In the genomic region with DNA sequence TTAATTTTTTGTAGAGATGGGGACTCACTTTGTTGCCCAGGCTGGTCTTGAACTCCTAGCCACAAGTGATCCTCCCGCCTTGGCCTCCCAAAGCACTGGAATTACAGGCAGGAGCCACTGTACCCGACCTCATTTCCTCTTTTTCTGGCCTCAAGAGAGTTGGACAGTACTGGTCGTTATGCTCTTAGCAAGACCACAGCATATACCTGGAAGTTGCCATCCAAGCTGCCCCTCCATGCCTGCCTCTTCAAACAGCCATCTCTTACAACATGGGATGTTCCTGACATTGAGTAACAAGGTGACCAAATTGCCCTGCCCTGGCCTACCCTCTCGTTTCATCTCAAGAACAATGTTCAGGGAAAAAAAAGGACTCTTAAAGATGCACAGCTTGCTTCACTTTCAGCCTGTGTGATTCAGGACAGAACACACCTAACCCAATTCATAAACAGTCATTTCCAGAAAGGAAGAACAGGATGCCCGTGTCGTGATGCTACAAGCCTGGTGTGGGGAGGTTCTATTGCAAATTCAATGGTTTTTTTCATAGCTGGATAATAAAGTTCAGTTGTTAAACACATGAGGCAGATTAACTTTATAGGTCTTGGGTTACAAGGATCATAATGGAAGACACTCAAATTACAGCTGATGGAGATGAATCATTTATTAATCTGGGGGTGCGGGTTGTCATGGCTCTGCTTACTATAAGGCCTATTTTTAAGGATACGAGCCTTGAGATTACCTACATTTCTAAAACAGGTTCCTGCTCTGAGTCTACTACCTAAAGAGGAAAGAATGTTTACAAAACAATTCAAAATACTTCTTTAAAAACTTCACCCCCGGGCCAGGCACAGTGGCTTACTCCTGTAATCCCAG, we compare ENCODE assay signal across 15 cellular contexts. TPM values are rescaled to one million over a fixed set of nuclear protein-coding genes. Genes with fewer than 3 reads are reported as not detected.
DNase-seq lines count a peak whose midpoint lies in the region; ATAC-seq and TF ChIP-seq lines count a peak whose summit lies in the region.
"Had no signal": no experiment of that assay in that cellular context is flagged by ENCODE, and none has a peak within 500 bp of the region (broad histone marks: within the 10 kb centered on the region; RNA-seq: fewer than 3 reads in every experiment).

No MANE protein-coding gene starts in this region.

- H3K4me3 ChIP-seq in epithelial cell of esophagus (ENCODE audit: low read length) (no peak overlapping the region), endodermal cell (ENCODE audit: low read length) (no peak overlapping the region)
- H3K4me3 ChIP-seq: heart right ventricle had no signal

- no peak overlapping the region for H3K4me3 Mint-ChIP-seq in progenitor cell of endocrine pancreas (ENCODE audit: low read depth)
- H3K4me3 Mint-ChIP-seq in endodermal cell = no peak overlapping the region
- H3K4me3 Mint-ChIP-seq: CD4-positive, alpha-beta T cell had no signal

- 88 to 95% methylated on average over 6 to 9 of the region's 9 CpGs for WGBS in endodermal cell (ENCODE audit: insufficient coverage in 1 of 2, insufficient read length in 1 of 2), 2 experiments

- no peaks in the 10 kb centered on the region for H3K27me3 ChIP-seq in endodermal cell (ENCODE audit: control insufficient read depth, insufficient read depth, low read length, poor library complexity, severe bottlenecking)
- H3K27me3 ChIP-seq: heart right ventricle had no signal

- no peaks in the 10 kb centered on the region for H3K9me3 ChIP-seq in endodermal cell (ENCODE audit: control insufficient read depth, low read length)
- H3K9me3 ChIP-seq: heart right ventricle had no signal

- H3K9me3 Mint-ChIP-seq in progenitor cell of endocrine pancreas (ENCODE audit: low read depth) = no peaks in the 10 kb centered on the region
- H3K9me3 Mint-ChIP-seq in endodermal cell = no peaks in the 10 kb centered on the region
- H3K9me3 Mint-ChIP-seq: CD4-positive, alpha-beta T cell had no signal

- H3K27ac Mint-ChIP-seq in progenitor cell of endocrine pancreas (peak overlapping the region; percentile 7), endodermal cell (no peak overlapping the region)
- H3K27ac Mint-ChIP-seq: CD4-positive, alpha-beta T cell had no signal

- POLR2A ChIA-PET in RWPE1 (lab: Yijun Ruan, JAX; ENCODE audit: low non-redundant PET) = no interaction called here

- no peak overlapping the region for H3K9ac ChIP-seq in endodermal cell (ENCODE audit: extremely low read depth, low read length, poor library complexity, severe bottlenecking)

- H3K36me3 Mint-ChIP-seq in progenitor cell of endocrine pancreas (ENCODE audit: insufficient read depth) (no peaks in the 10 kb centered on the region), endodermal cell (ENCODE audit: low read depth) (peaks cover 7% of the 10 kb centered on the region)

- ATAC-seq in GM19328 (IDR thresholded peaks at IDR 0.05; ENCODE audit: unreplicated experiment) = no peak
- ATAC-seq: heart right ventricle had no signal

- H3K27ac ChIP-seq in RWPE1 = peak overlapping the region; percentile 54
- H3K27ac ChIP-seq in endodermal cell (ENCODE audit: low read depth, low read length) = no peak overlapping the region
- H3K27ac ChIP-seq: heart right ventricle, WERI-Rb-1 had no signal

- H3K36me3 ChIP-seq in endodermal cell (ENCODE audit: control insufficient read depth, insufficient read depth, low read length) = no peaks in the 10 kb centered on the region
- H3K36me3 ChIP-seq: WERI-Rb-1 had no signal

- H3K4me1 ChIP-seq in endodermal cell (ENCODE audit: control insufficient read depth, insufficient read depth, low read length) = no peaks in the 10 kb centered on the region

- TF ChIP-seq CTCF in RWPE1 (conservative IDR thresholded peaks at IDR 0.05; ENCODE audit: low read depth) = no peak
- no peak for TF ChIP-seq CTCF in epithelial cell of esophagus (IDR thresholded peaks at IDR 0.05; ENCODE audit: insufficient read depth, low read depth, low read length, missing control alignments)
- no peak for TF ChIP-seq CTCF in progenitor cell of endocrine pancreas (IDR thresholded peaks at IDR 0.05; ENCODE audit: unreplicated experiment)
- TF ChIP-seq CTCF in endodermal cell (conservative IDR thresholded peaks at IDR 0.05) = no peak

- CTCF ChIA-PET in RWPE1 (lab: Yijun Ruan, JAX) = interaction anchor here (0.8 kb wide), 1 partner anchor 15 kb away, joined by 3 read pairs; no protein-coding TSS in a partner anchor

- H3K4me1 Mint-ChIP-seq in progenitor cell of endocrine pancreas (ENCODE audit: low read depth) (peaks cover 16% of the 10 kb centered on the region), endodermal cell (peaks cover 9% of the 10 kb centered on the region)

- H3K27me3 Mint-ChIP-seq in progenitor cell of endocrine pancreas = no peaks in the 10 kb centered on the region
- no peaks in the 10 kb centered on the region for H3K27me3 Mint-ChIP-seq in endodermal cell (ENCODE audit: insufficient read depth)
- H3K27me3 Mint-ChIP-seq: CD4-positive, alpha-beta T cell had no signal

- DNase-seq in D341Med (ENCODE audit: low spot score) (peak; percentile 4), RWPE1 (ENCODE audit: low spot score) (peak; percentile 12), epithelial cell of esophagus (ENCODE audit: low read depth) (peak; percentile 80), progenitor cell of endocrine pancreas (ENCODE audit: low spot score, unreplicated experiment) (no peak), NCI-H1048 (lab: John Stamatoyannopoulos, UW) (no peak), endodermal cell (no peak), AG08395 (ENCODE audit: low spot score) (no peak)
- DNase-seq: CD4-positive, alpha-beta T cell; heart right ventricle; NCI-H226; posterior cingulate gyrus; stimulated activated CD4-positive, alpha-beta T cell treated with anti-CD3 and anti-CD28 coated beads, Interleukin-12 subunit alpha, Interleukin-12 subunit beta, amount 100 ng/mL, for 4 hours; WERI-Rb-1 had no signal

RNA-seq across cellular contexts. Expression of gene GLTP, which starts 11.9 kb away (rescaled TPM):
- total RNA-seq in progenitor cell of endocrine pancreas (20.8 and 21.7 TPM in 2 replicates), endodermal cell (10 to 100 TPM; 15.2 to 20.9 TPM)
- polyA plus RNA-seq in endodermal cell (2013, experiment 1 of 2) = 21.3 TPM
- 20.8 TPM for polyA plus RNA-seq in endodermal cell (2013, experiment 2 of 2)

RNA-seq across cellular contexts. Expression of gene TCHP, which starts 31.7 kb away (rescaled TPM):
- total RNA-seq in progenitor cell of endocrine pancreas (19.3 and 20.6 TPM in 2 replicates), endodermal cell (10 to 100 TPM; 26.1 to 31.9 TPM)
- polyA plus RNA-seq in endodermal cell (2013, experiment 1 of 2) = 19.2 TPM
- 16.8 TPM for polyA plus RNA-seq in endodermal cell (2013, experiment 2 of 2)

RNA-seq across cellular contexts. Expression of gene TRPV4, which starts 35.2 kb away (rescaled TPM):
- 5.2 and 7.3 TPM in 2 replicates for total RNA-seq in progenitor cell of endocrine pancreas
- total RNA-seq in endodermal cell = 10 to 100 TPM; 14.0 to 14.2 TPM
- 2.4 TPM for polyA plus RNA-seq in endodermal cell (2013, experiment 1 of 2)
- 2.6 TPM for polyA plus RNA-seq in endodermal cell (2013, experiment 2 of 2)
- total RNA-seq: CD4-positive, alpha-beta T cell; G401 had no signal

Comparison
In these comparisons a context has a peak if more than half of its experiments do, and no peak if none do; other contexts are left out.
1. DNase-seq: peak in D341Med (single experiment), RWPE1 (single experiment) and epithelial cell of esophagus (single experiment); none in progenitor cell of endocrine pancreas (single experiment), NCI-H1048 (single experiment), endodermal cell (single experiment) and AG08395 (single experiment).